Comparison of ENCODE assay signal across 8 cellular contexts in genomic region chr2:197433770-197434438, GRCh38. TPM values are rescaled to one million over a fixed set of nuclear protein-coding genes. Genes with fewer than 3 reads are reported as not detected.
A peak's percentile ranks its signal among the peaks of the same experiment; 100 is the strongest.
DNase-seq lines count a peak whose midpoint lies in the region; ATAC-seq and TF ChIP-seq lines count a peak whose summit lies in the region.

No MANE protein-coding gene starts in this region.

- TF ChIP-seq POLR2A in suprapubic skin (IDR thresholded peaks at IDR 0.05): no peak

- H3K27ac ChIP-seq in suprapubic skin: peak overlapping the region; percentile 96

- H3K9me3 ChIP-seq in suprapubic skin: no peaks in the 10 kb centered on the region

- peaks cover 54% of the 10 kb centered on the region for H3K4me1 ChIP-seq in suprapubic skin

- peak in 1 of 2 donors; percentile 13 for ATAC-seq in activated naive CD4-positive, alpha-beta T cell treated with anti-CD3 and anti-CD28 coated beads, Interleukin-2, amount 50 U/mL, for 72 hours

- peak; percentile 28 for DNase-seq in SIG-M5 treated with dmso at 0.1 percent for 504 hours (lab: John Stamatoyannopoulos, UW; ENCODE audit: unreplicated experiment)
- no peak for DNase-seq in SIG-M5 (lab: John Stamatoyannopoulos, UW)
- no peak for DNase-seq in activated naive CD4-positive, alpha-beta T cell treated with anti-CD3 and anti-CD28 coated beads, Interleukin-2, amount 50 U/mL, for 72 hours (ENCODE audit: low spot score in 2 of 2)
- DNase-seq in kidney epithelial cell (ENCODE audit: low read depth): no peak
- DNase-seq in suprapubic skin (ENCODE audit: low spot score in 2 of 2): no peak
- no peak for DNase-seq in NCI-H446 (lab: John Stamatoyannopoulos, UW)
- DNase-seq in GM10248 (ENCODE audit: extremely low spot score): no peak
- no peak for DNase-seq in NCI-H524 treated with DMSO at 0.1 percent for 48 hours (lab: John Stamatoyannopoulos, UW)

- peaks cover 24 to 31% of the 10 kb centered on the region in 2 donors for H3K36me3 Mint-ChIP-seq in activated naive CD4-positive, alpha-beta T cell treated with anti-CD3 and anti-CD28 coated beads, Interleukin-2, amount 50 U/mL, for 72 hours

- TF ChIP-seq CTCF in kidney epithelial cell (IDR thresholded peaks at IDR 0.05; ENCODE audit: insufficient read depth, low read length, poor library complexity, severe bottlenecking): no peak
- no peak for TF ChIP-seq CTCF in suprapubic skin (IDR thresholded peaks at IDR 0.05)
- no peak for TF ChIP-seq CTCF in GM10248 (IDR thresholded peaks at IDR 0.05; ENCODE audit: control extremely low read depth, extremely low read depth, low read depth, missing control alignments)

- peak overlapping the region; percentile 91 for H3K4me3 ChIP-seq in kidney epithelial cell (ENCODE audit: low read depth, low read length)
- peak overlapping the region; percentile 96 for H3K4me3 ChIP-seq in suprapubic skin

- no peaks in the 10 kb centered on the region for H3K9me3 Mint-ChIP-seq in activated naive CD4-positive, alpha-beta T cell treated with anti-CD3 and anti-CD28 coated beads, Interleukin-2, amount 50 U/mL, for 72 hours

- WGBS in suprapubic skin: under 1% methylated on average over 11 of the region's 11 CpGs

- POLR2A ChIA-PET in GM10248 (lab: Yijun Ruan, JAX): no interaction called here

- CTCF ChIA-PET in GM10248 (lab: Yijun Ruan, JAX): interaction anchor here (1.4 kb wide), 1 partner anchor 19 kb away, joined by 3 read pairs; the partner anchor contains the start of gene COQ10B

- peak overlapping the region; percentile 100 for H3K27ac Mint-ChIP-seq in activated naive CD4-positive, alpha-beta T cell treated with anti-CD3 and anti-CD28 coated beads, Interleukin-2, amount 50 U/mL, for 72 hours

- TF ChIP-seq EP300 in suprapubic skin (IDR thresholded peaks at IDR 0.05): no peak

- H3K36me3 ChIP-seq in kidney epithelial cell (ENCODE audit: control insufficient read depth, insufficient read depth, low read length): no peaks in the 10 kb centered on the region
- H3K36me3 ChIP-seq in suprapubic skin: no peaks in the 10 kb centered on the region

- H3K27me3 ChIP-seq in kidney epithelial cell (ENCODE audit: control insufficient read depth, insufficient read depth, low read length) (no peaks in the 10 kb centered on the region), suprapubic skin (no peaks in the 10 kb centered on the region)

RNA-seq across cellular contexts. Expression of gene SF3B1, which starts 0.9 kb away (rescaled TPM):
- 100 to 1,000 TPM; 266 to 292 TPM for total RNA-seq in activated naive CD4-positive, alpha-beta T cell treated with anti-CD3 and anti-CD28 coated beads, Interleukin-2, amount 50 U/mL, for 72 hours
- 141 and 148 TPM in 2 replicates for total RNA-seq in kidney epithelial cell
- 100 to 1,000 TPM; 216 to 894 (median 222) TPM for total RNA-seq in suprapubic skin

RNA-seq across cellular contexts. Expression of gene COQ10B, which starts 19.4 kb away (rescaled TPM):
- 10 to 100 TPM; 12.6 to 48.6 TPM for total RNA-seq in activated naive CD4-positive, alpha-beta T cell treated with anti-CD3 and anti-CD28 coated beads, Interleukin-2, amount 50 U/mL, for 72 hours
- total RNA-seq in kidney epithelial cell (24.2 and 26.4 TPM in 2 replicates), suprapubic skin (10 to 100 TPM; 19.7 to 30.5 (median 25.2) TPM)
